1 cellular context compared by ENCODE assay signal in the genomic region with DNA sequence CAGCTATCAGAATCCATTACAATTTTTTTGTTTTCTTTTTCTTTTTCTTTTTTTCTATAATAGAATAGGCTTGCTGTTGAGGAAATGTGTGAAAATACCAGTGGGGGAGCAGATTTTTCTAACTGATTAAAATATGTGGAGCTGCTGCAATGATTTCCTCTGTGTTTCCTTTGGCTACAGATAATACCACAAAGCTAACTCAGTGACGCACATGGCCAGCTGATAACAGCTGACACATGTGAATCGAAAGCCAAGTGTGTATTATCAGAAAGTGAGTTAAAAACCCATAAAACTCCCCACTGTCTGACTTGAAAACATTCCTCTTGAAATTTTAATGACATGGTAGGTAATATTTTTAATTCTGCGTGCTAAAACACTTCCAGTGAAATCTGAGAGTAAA.
TF ChIP-seq lines count a peak whose summit lies in the region.

No MANE protein-coding gene starts in this region.

TF ChIP-seq in SK-N-SH treated with all-trans-retinoic acid at 6 μM for 48 hours, 23 proteins besides CTCF, POLR2A, EP300 and RAD21 (continued from another document):
- TF ChIP-seq, protein P1, sequence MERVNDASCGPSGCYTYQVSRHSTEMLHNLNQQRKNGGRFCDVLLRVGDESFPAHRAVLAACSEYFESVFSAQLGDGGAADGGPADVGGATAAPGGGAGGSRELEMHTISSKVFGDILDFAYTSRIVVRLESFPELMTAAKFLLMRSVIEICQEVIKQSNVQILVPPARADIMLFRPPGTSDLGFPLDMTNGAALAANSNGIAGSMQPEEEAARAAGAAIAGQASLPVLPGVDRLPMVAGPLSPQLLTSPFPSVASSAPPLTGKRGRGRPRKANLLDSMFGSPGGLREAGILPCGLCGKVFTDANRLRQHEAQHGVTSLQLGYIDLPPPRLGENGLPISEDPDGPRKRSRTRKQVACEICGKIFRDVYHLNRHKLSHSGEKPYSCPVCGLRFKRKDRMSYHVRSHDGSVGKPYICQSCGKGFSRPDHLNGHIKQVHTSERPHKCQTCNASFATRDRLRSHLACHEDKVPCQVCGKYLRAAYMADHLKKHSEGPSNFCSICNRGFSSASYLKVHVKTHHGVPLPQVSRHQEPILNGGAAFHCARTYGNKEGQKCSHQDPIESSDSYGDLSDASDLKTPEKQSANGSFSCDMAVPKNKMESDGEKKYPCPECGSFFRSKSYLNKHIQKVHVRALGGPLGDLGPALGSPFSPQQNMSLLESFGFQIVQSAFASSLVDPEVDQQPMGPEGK (CRISPR knock-in tag; IDR thresholded peaks at IDR 0.05; ENCODE audit: borderline replicate concordance): no peak
- TF ChIP-seq ZFP3 (CRISPR knock-in tag; IDR thresholded peaks at IDR 0.05): peak; percentile 37; the same call in 1 of the 2 replicates
- TF ChIP-seq TCF4 (CRISPR knock-in tag; IDR thresholded peaks at IDR 0.05; ENCODE audit: borderline replicate concordance): peak; percentile 80; the same call in 1 of the 2 replicates
- TF ChIP-seq GLIS3 (CRISPR knock-in tag; IDR thresholded peaks at IDR 0.05): no peak
- no peak for TF ChIP-seq ZFP30 (CRISPR knock-in tag; IDR thresholded peaks at IDR 0.05)
- TF ChIP-seq ESRRG (CRISPR knock-in tag; IDR thresholded peaks at IDR 0.05): no peak
- no peak for TF ChIP-seq TOX (CRISPR knock-in tag; IDR thresholded peaks at IDR 0.05; ENCODE audit: borderline replicate concordance)
- TF ChIP-seq SNAI2 (CRISPR knock-in tag; IDR thresholded peaks at IDR 0.05): no peak
- TF ChIP-seq, protein P2, sequence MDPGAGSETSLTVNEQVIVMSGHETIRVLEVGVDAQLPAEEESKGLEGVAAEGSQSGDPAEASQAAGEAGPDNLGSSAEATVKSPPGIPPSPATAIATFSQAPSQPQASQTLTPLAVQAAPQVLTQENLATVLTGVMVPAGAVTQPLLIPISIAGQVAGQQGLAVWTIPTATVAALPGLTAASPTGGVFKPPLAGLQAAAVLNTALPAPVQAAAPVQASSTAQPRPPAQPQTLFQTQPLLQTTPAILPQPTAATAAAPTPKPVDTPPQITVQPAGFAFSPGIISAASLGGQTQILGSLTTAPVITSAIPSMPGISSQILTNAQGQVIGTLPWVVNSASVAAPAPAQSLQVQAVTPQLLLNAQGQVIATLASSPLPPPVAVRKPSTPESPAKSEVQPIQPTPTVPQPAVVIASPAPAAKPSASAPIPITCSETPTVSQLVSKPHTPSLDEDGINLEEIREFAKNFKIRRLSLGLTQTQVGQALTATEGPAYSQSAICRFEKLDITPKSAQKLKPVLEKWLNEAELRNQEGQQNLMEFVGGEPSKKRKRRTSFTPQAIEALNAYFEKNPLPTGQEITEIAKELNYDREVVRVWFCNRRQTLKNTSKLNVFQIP (CRISPR knock-in tag; IDR thresholded peaks at IDR 0.05; ENCODE audit: borderline replicate concordance, low read depth): no peak
- no peak for TF ChIP-seq RARB (CRISPR knock-in tag; IDR thresholded peaks at IDR 0.05)
- TF ChIP-seq, protein P3, sequence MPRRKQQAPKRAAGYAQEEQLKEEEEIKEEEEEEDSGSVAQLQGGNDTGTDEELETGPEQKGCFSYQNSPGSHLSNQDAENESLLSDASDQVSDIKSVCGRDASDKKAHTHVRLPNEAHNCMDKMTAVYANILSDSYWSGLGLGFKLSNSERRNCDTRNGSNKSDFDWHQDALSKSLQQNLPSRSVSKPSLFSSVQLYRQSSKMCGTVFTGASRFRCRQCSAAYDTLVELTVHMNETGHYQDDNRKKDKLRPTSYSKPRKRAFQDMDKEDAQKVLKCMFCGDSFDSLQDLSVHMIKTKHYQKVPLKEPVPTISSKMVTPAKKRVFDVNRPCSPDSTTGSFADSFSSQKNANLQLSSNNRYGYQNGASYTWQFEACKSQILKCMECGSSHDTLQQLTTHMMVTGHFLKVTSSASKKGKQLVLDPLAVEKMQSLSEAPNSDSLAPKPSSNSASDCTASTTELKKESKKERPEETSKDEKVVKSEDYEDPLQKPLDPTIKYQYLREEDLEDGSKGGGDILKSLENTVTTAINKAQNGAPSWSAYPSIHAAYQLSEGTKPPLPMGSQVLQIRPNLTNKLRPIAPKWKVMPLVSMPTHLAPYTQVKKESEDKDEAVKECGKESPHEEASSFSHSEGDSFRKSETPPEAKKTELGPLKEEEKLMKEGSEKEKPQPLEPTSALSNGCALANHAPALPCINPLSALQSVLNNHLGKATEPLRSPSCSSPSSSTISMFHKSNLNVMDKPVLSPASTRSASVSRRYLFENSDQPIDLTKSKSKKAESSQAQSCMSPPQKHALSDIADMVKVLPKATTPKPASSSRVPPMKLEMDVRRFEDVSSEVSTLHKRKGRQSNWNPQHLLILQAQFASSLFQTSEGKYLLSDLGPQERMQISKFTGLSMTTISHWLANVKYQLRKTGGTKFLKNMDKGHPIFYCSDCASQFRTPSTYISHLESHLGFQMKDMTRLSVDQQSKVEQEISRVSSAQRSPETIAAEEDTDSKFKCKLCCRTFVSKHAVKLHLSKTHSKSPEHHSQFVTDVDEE (CRISPR knock-in tag; IDR thresholded peaks at IDR 0.05): 0 out of 2 replicates have a peak, but pooled peaks have one; percentile 54
